In the genomic region with DNA sequence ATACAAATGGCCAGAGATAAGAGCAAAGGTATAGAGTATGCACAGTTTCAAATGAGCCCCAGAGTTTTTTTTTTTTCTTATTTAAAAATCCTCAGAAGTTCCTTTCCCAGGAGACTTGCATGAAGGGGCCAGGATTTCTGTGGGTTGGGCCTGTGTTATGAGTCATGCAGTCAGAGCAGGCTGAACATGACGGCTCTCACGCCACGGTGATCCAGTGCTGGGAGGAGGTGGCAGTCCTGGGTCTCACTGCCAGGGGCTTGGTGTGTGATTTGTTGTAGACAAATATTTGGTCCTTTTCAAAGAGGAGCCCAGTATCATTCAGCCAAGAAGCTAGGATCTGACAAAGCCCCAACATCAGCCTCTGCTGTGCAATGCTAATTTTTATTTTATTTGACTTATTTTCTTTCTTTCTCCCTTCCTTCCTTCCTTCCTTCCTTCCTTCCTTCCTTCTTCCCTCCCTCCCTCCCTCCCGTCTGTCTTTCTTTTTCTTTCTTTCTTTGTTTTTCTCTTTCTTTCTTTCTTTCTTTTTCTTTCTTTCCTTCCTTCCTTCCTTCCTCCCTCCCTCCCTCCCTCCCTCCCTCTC, we compare ENCODE assay signal across 9 cellular contexts. TPM values are rescaled to one million over a fixed set of nuclear protein-coding genes. Genes with fewer than 3 reads are reported as not detected.
DNase-seq lines count a peak whose midpoint lies in the region; ATAC-seq, FAIRE-seq and TF ChIP-seq lines count a peak whose summit lies in the region.
"Had no signal": no experiment of that assay in that cellular context is flagged by ENCODE, and none has a peak within 500 bp of the region (broad histone marks: within the 10 kb centered on the region; RNA-seq: fewer than 3 reads in every experiment).

No MANE protein-coding gene starts in this region.

- TF ChIP-seq CTCF in epithelial cell of esophagus (IDR thresholded peaks at IDR 0.05; ENCODE audit: insufficient read depth, low read depth, low read length, missing control alignments), result no peak
- TF ChIP-seq CTCF in omental fat pad (IDR thresholded peaks at IDR 0.05), result no peak

- FAIRE-seq in GM19239 (lab: Jason Lieb, UNC), result no peak

- H3K4me3 ChIP-seq in epithelial cell of esophagus (ENCODE audit: low read length), result no peak overlapping the region

- ATAC-seq in omental fat pad (ENCODE audit: low FRiP score) (peak; percentile 94), HG03139 (IDR thresholded peaks at IDR 0.05; ENCODE audit: unreplicated experiment) (no peak), HG03460 (IDR thresholded peaks at IDR 0.05; ENCODE audit: unreplicated experiment) (no peak)

- DNase-seq in DMS53 treated with DMSO at 0.1 percent for 48 hours (lab: John Stamatoyannopoulos, UW; ENCODE audit: unreplicated experiment) (peak; percentile 84), NCI-H2227 (lab: John Stamatoyannopoulos, UW; ENCODE audit: unreplicated experiment) (peak; percentile 47), epithelial cell of esophagus (ENCODE audit: low read depth) (peak; percentile 94), omental fat pad (ENCODE audit: low spot score) (no peak), NCI-H774 (lab: John Stamatoyannopoulos, UW) (no peak), GM19239 (ENCODE audit: insufficient read length, low spot score) (no peak)

RNA-seq across cellular contexts. Expression of a gene that starts 10.4 kb away (rescaled TPM):
- 10 to 100 TPM in 2 of 4 donors, 1 to 10 TPM in 2; 1.9 to 16.6 (median 10.3) TPM for total RNA-seq in omental fat pad
- total RNA-seq: dermis microvascular lymphatic vessel endothelial cell had no signal

Comparison
In these comparisons a context has a peak if more than half of its experiments do, and no peak if none do; other contexts are left out.
1. DNase-seq: peak in DMS53 treated with DMSO at 0.1 percent for 48 hours (single experiment), NCI-H2227 (single experiment) and epithelial cell of esophagus (single experiment); none in omental fat pad (single experiment), NCI-H774 (single experiment) and GM19239 (single experiment).